ENCODE assay signal across 1 cellular context in the genomic region with DNA sequence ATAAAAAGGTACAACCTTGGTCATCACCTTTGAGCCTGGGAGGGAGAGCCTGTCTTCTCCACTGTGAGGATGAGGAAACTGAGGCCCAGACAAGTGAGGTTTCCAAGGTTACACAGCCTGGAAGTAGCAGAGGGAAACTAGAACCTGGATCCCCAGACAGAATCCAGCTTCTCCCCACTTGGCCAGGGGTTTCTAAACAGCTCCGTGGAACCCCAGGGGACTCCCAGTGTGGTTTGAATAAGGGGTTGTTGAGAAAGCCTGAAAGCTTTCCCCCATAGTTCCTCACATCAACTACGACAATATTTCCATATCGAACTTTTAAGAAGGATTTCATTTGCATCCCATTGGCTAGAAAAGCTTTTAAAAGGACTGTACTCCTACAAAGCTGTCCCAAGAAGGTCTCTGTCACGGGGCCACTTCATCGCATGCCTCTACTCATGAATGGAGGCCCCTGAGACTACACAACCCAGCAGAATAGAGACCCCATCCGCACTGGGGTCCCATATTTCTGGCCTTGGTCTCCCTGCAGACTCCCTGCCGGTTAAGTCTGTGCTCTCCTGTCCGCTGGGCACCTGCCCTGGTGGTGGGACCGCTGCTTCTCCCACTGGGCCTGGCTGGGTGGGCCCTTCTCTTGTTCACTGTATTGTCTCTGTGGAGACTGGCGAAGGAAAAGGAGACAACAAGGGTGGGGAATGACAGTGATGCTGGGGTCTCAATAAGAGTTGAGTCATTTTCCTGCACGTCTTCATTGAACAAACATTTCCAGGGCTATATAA.
TF ChIP-seq lines count a peak whose summit lies in the region.

No MANE protein-coding gene starts in this region.

TF ChIP-seq in GM12878, 131 proteins besides CTCF, POLR2A, EP300 and RAD21:
- no peak for TF ChIP-seq POLR2AphosphoS5 (IDR thresholded peaks at IDR 0.05; ENCODE audit: low read length)
- no peak for TF ChIP-seq CHD2 (IDR thresholded peaks at IDR 0.05; ENCODE audit: borderline replicate concordance, low read depth, low read length)
- TF ChIP-seq TARDBP (IDR thresholded peaks at IDR 0.05; ENCODE audit: borderline replicate concordance) = no peak
- TF ChIP-seq, protein P1, sequence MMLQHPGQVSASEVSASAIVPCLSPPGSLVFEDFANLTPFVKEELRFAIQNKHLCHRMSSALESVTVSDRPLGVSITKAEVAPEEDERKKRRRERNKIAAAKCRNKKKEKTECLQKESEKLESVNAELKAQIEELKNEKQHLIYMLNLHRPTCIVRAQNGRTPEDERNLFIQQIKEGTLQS (IDR thresholded peaks at IDR 0.05; ENCODE audit: borderline replicate concordance, extremely low read depth, low read depth, low read length) = no peak
- TF ChIP-seq RUNX3 (IDR thresholded peaks at IDR 0.05; ENCODE audit: low read length) = peak; percentile 36
- TF ChIP-seq JUNB (IDR thresholded peaks at IDR 0.05) = no peak
